Comparison of ENCODE assay signal across 23 cellular contexts in the genomic region with DNA sequence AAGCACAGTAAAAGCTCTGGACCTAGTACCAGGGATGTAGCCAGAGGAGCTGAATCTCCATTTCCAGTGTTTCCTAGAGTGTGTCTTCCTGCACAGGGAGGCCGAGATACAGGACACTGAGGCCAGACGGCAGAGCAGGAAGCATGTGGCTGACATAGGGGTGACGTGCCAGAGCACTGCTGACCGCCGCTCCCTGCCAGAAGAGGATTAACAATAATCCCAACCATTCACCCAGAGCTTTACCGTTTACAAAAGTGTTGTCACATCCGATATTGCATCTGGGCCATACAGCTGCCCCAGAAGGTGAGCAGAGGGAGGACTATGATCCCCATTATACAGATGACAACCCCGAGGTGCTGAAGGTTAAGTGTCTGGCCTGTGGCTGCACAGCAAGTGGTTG. TPM values are rescaled to one million over a fixed set of nuclear protein-coding genes. Genes with fewer than 3 reads are reported as not detected.
DNase-seq lines count a peak whose midpoint lies in the region; ATAC-seq and TF ChIP-seq lines count a peak whose summit lies in the region.
"Had no signal": no experiment of that assay in that cellular context is flagged by ENCODE, and none has a peak within 500 bp of the region (broad histone marks: within the 10 kb centered on the region; RNA-seq: fewer than 3 reads in every experiment).

No MANE protein-coding gene starts in this region.

- POLR2A ChIA-PET in naive thymus-derived CD8-positive, alpha-beta T cell (lab: Charles Lee): no interaction called here

- H3K4me3 Mint-ChIP-seq in naive thymus-derived CD8-positive, alpha-beta T cell: no peak overlapping the region
- H3K4me3 Mint-ChIP-seq: HFFc6 had no signal

- no peak for ATAC-seq in naive thymus-derived CD8-positive, alpha-beta T cell
- no peak for ATAC-seq in GM18870 (IDR thresholded peaks at IDR 0.05; ENCODE audit: unreplicated experiment)

- H3K36me3 Mint-ChIP-seq in naive thymus-derived CD8-positive, alpha-beta T cell: peaks cover 6 to 33% (median 11%) of the 10 kb centered on the region in 3 donors

- H3K9me3 Mint-ChIP-seq in naive thymus-derived CD8-positive, alpha-beta T cell: peaks cover 0 to 2% (median 0%) of the 10 kb centered on the region in 9 donors
- H3K9me3 Mint-ChIP-seq: HFFc6 had no signal

- H3K9me3 ChIP-seq in WERI-Rb-1 (ENCODE audit: severe bottlenecking): no peaks in the 10 kb centered on the region

- DNase-seq in MV-4-11 (lab: John Stamatoyannopoulos, UW): peak; percentile 35
- DNase-seq in WERI-Rb-1: peak; percentile 70
- DNase-seq in iris pigment epithelial cell (ENCODE audit: low read depth): peak; percentile 70
- peak; percentile 88 for DNase-seq in retinal pigment epithelial cell (ENCODE audit: low read depth)
- no peak for DNase-seq in GM10266 (ENCODE audit: extremely low spot score)
- no peak for DNase-seq in naive thymus-derived CD8-positive, alpha-beta T cell
- no peak for DNase-seq in AG08396 (ENCODE audit: low spot score)
- DNase-seq: ACHN, AML-193, DMS79 treated with DMSO at 0.1 percent for 48 hours, HFFc6, NCI-H1436 treated with DMSO at 0.1 percent for 48 hours, NCI-H2029, NCI-H2171, NCI-H446, NCI-H69, OCI-M1, RPMI8226, SIG-M5 had no signal

- H3K27me3 Mint-ChIP-seq in naive thymus-derived CD8-positive, alpha-beta T cell: no peaks in the 10 kb centered on the region

- H3K27ac Mint-ChIP-seq in naive thymus-derived CD8-positive, alpha-beta T cell: peak overlapping the region in 1 of 10 donors; percentile 45
- H3K27ac Mint-ChIP-seq: HFFc6 had no signal

- TF ChIP-seq CTCF in WERI-Rb-1 (IDR thresholded peaks at IDR 0.05; ENCODE audit: low read depth, low read length) (no peak), retinal pigment epithelial cell (conservative IDR thresholded peaks at IDR 0.05; ENCODE audit: low read depth, low read length) (no peak), GM10266 (IDR thresholded peaks at IDR 0.05; ENCODE audit: control insufficient read depth, insufficient read depth, low read depth, missing control alignments) (no peak)

- no peaks in the 10 kb centered on the region for H3K27me3 ChIP-seq in WERI-Rb-1 (ENCODE audit: insufficient read depth, low read depth, severe bottlenecking)

- H3K36me3 ChIP-seq in WERI-Rb-1: peaks cover 33% of the 10 kb centered on the region

- H3K4me1 Mint-ChIP-seq in naive thymus-derived CD8-positive, alpha-beta T cell: no peaks in the 10 kb centered on the region

- H3K27ac ChIP-seq in WERI-Rb-1: peak overlapping the region; percentile 26
- H3K27ac ChIP-seq: C4-2B had no signal

- H3K4me3 ChIP-seq in WERI-Rb-1 (ENCODE audit: low read depth, low read length) (no peak overlapping the region), retinal pigment epithelial cell (ENCODE audit: low read length) (no peak overlapping the region)

RNA-seq across cellular contexts. Expression of a gene that starts 5.8 kb away (rescaled TPM):
- total RNA-seq in naive thymus-derived CD8-positive, alpha-beta T cell: not detected
- polyA plus RNA-seq in naive thymus-derived CD8-positive, alpha-beta T cell: not detected
- total RNA-seq: HFFc6, HT-29, M059J had no signal

RNA-seq across cellular contexts. Expression of a gene that starts 21.0 kb away (rescaled TPM):
- 10 to 100 TPM; 48.4 to 55.2 TPM for total RNA-seq in naive thymus-derived CD8-positive, alpha-beta T cell
- polyA plus RNA-seq in naive thymus-derived CD8-positive, alpha-beta T cell: 10 to 100 TPM in 1 of 3 donors, 1 to 10 TPM in 2; 4.3 to 11.1 (median 6.9) TPM

RNA-seq across cellular contexts. Expression of a gene that starts 21.2 kb away (rescaled TPM):
- 10 to 100 TPM; 22.4 to 25.1 TPM for total RNA-seq in naive thymus-derived CD8-positive, alpha-beta T cell
- 1 to 10 TPM; 2.6 to 3.2 (median 3.1) TPM for polyA plus RNA-seq in naive thymus-derived CD8-positive, alpha-beta T cell

RNA-seq across cellular contexts. Expression of a gene that starts 38.9 kb away (rescaled TPM):
- 1 to 10 TPM in 1 of 2 experiments, under 1 TPM in 1; 0.49 to 1.0 TPM for total RNA-seq in naive thymus-derived CD8-positive, alpha-beta T cell
- polyA plus RNA-seq in naive thymus-derived CD8-positive, alpha-beta T cell: under 1 TPM in 1 of 3 donors, not detected in 2; 0.06 TPM
- total RNA-seq: HFFc6 had no signal

Comparison
In these comparisons a context has a peak if more than half of its experiments do, and no peak if none do; other contexts are left out.
1. DNase-seq: peak in MV-4-11 (single experiment), WERI-Rb-1 (single experiment), iris pigment epithelial cell (single experiment) and retinal pigment epithelial cell (single experiment); none in GM10266 (single experiment), naive thymus-derived CD8-positive, alpha-beta T cell (0 of 10) and AG08396 (single experiment).